In the genomic region with DNA sequence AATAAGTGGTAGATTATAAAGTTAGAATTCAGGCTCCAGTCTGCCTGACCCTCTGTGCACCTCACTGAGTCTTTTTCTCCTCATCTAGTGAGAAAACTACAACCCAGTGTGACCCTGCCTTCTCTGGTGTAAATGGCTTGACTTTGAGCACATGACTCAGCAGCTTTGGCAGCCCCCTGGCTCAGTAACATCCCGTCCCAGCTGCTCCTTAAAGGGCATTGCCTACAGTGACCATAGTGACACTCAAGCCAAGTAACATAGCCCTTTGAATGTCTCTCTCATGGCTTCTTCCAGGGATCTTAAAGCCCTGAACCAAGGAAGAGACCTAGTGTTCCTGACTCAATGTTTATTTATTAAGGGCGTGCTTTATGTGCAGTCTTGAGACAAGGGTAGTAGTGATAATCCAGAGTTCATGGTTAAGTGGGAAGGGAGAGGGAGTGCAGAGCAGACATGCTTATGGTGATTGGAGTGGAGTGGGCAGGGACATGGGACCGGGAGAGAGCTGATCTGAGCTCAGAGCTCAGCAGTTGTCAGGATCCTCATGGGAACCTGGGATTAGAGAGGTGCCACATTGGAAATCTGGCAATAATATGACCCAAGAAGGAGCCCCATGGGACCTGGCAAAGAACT, we compare ENCODE assay signal across 13 cellular contexts.
DNase-seq lines count a peak whose midpoint lies in the region; ATAC-seq and TF ChIP-seq lines count a peak whose summit lies in the region.
"Had no signal": no experiment of that assay in that cellular context is flagged by ENCODE, and none has a peak within 500 bp of the region (broad histone marks: within the 10 kb centered on the region; RNA-seq: fewer than 3 reads in every experiment).

No MANE protein-coding gene starts in this region.

- peak overlapping the region; percentile 29 to 59 (median 42) for H3K27ac ChIP-seq in transverse colon

- no peak overlapping the region for H3K4me3 ChIP-seq in fibroblast of mammary gland (ENCODE audit: control insufficient read depth, low read depth, low read length)
- H3K4me3 ChIP-seq in mucosa of descending colon: no peak overlapping the region
- H3K4me3 ChIP-seq in transverse colon: no peak overlapping the region

- peak; percentile 84 for ATAC-seq in mucosa of descending colon
- ATAC-seq in GM21381 (IDR thresholded peaks at IDR 0.05; ENCODE audit: unreplicated experiment): no peak

- H3K4me1 ChIP-seq in mucosa of descending colon (ENCODE audit: low read depth) (no peaks in the 10 kb centered on the region), transverse colon (peaks cover 6 to 37% (median 20%) of the 10 kb centered on the region in 4 donors)

- in situ Hi-C loops in transverse colon (cut with MboI; ENCODE audit: low pct_ligation_motif_present in 1 of 4, low pct_unique_long_range_greater_than_20kb in 1 of 4, low sequenced_read_pairs in 3 of 4) (no loop called here), KBM-7 (cut with MboI; ENCODE audit: low pct_unique_long_range_greater_than_20kb, low sequenced_read_pairs) (no loop called here)

- no peaks in the 10 kb centered on the region for H3K9me3 ChIP-seq in mucosa of descending colon
- no peaks in the 10 kb centered on the region for H3K9me3 ChIP-seq in transverse colon
- H3K9me3 ChIP-seq: SK-N-SH had no signal

- intact Hi-C loops in mucosa of descending colon (cut with DNase I, micrococcal nuclease): no loop called here
- intact Hi-C loops in transverse colon (cut with DNase I; ENCODE audit: low total_unique reads): no loop called here

- TF ChIP-seq CTCF in fibroblast of mammary gland (conservative IDR thresholded peaks at IDR 0.05; ENCODE audit: control insufficient read depth, insufficient read depth, low read depth, low read length) (no peak), mucosa of descending colon (IDR thresholded peaks at IDR 0.05) (no peak), transverse colon (IDR thresholded peaks at IDR 0.05) (no peak)

- TF ChIP-seq POLR2A in transverse colon (IDR thresholded peaks at IDR 0.05): no peak

- TF ChIP-seq EP300 in transverse colon (IDR thresholded peaks at IDR 0.05; ENCODE audit: low read depth): no peak

- H3K36me3 ChIP-seq in mucosa of descending colon (ENCODE audit: low read depth) (no peaks in the 10 kb centered on the region), transverse colon (peaks cover 0 to 7% (median 0%) of the 10 kb centered on the region in 4 donors)

- H3K27me3 ChIP-seq in transverse colon: no peaks in the 10 kb centered on the region

- DNase-seq in RPMI7951 (ENCODE audit: low read depth) (peak; percentile 75), fibroblast of mammary gland (ENCODE audit: low read depth) (peak; percentile 44), mucosa of descending colon (peak in 1 of 3 donors; percentile 14), transverse colon (no peak), germinal center (ENCODE audit: low spot score) (no peak), NAMALWA (ENCODE audit: low spot score) (no peak), KBM-7 (no peak)
- DNase-seq: activated gamma-delta T cell; CD8-positive, alpha-beta memory T cell; central memory CD4-positive, alpha-beta T cell; GDM1; SK-N-SH had no signal

- 56 to 58% methylated on average over 3 of the region's 3 CpGs for WGBS in transverse colon (ENCODE audit: low coverage in 1 of 2), 2 donors

Comparison
In these comparisons a context has a peak if more than half of its experiments do, and no peak if none do; other contexts are left out.
1. DNase-seq: peak in RPMI7951 (single experiment) and fibroblast of mammary gland (single experiment); none in transverse colon (single experiment), germinal center (single experiment), NAMALWA (single experiment) and KBM-7 (single experiment).